8 cellular contexts compared by ENCODE assay signal in the genomic region with DNA sequence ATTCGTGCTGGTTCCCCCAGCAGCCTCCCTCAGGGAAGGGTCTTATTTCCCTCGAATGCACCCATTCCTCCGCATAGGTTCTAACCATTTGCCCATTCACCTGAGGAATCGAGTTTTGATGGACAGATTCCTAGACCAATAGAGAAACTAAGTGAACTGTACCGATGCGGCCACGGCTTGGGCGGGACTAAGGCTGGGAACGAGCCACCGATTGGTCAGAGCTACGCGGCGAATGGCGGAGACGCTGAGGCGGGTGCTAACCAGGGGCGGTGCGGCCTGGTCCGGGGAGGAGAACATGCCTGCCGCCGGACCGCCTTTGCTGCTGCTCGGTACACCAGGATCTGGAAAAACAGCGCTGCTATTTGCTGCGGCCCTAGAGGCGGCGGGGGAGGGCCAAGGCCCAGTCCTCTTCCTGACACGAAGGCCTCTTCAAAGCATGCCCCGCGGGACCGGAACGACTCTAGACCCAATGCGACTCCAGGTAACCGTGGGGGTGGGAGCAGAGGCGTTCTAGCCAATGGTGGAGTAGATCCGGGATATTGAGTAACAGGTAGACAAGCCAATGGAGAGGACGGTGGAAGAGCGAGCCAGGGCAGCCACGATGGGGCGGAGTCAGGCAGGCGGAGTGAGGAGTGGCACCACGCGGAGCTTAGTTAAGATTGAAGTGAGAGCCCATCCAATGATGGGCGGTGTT. TPM values are rescaled to one million over a fixed set of nuclear protein-coding genes. Genes with fewer than 3 reads are reported as not detected.
DNase-seq lines count a peak whose midpoint lies in the region; ATAC-seq, FAIRE-seq and TF ChIP-seq lines count a peak whose summit lies in the region.

Gene SWSAP1, plus strand, starts transcription at position 218 of the 694 bp plus-strand sequence. Its CDS starts 15 bp downstream, at position 233.

- peak within 1 kb of the TSS; percentile 79 for H3K27ac ChIP-seq in adipose tissue (ENCODE audit: low read depth, low read length)
- H3K27ac ChIP-seq in heart right ventricle: peak within 1 kb of the TSS; percentile 87 to 97 (median 95)

- DNase-seq in GM12892 (ENCODE audit: insufficient read length) (peak; percentile 97), NCI-H1417 treated with DMSO at 0.1 percent for 48 hours (lab: John Stamatoyannopoulos, UW) (peak; percentile 99), SW 1271 (lab: John Stamatoyannopoulos, UW) (peak; percentile 98 to 100), heart right ventricle (peak; percentile 98 to 99), pons (ENCODE audit: low spot score) (peak; percentile 100), type B pancreatic cell (ENCODE audit: extremely low spot score, unreplicated experiment) (peak; percentile 95)

- H3K36me3 ChIP-seq in heart right ventricle: peaks cover 0 to 17% (median 0%) of the 10 kb centered on the region in 9 donors

- peak within 1 kb of the TSS; percentile 7 to 80 (median 67) for H3K4me3 ChIP-seq in heart right ventricle

- H3K4me3 Mint-ChIP-seq in type B pancreatic cell: no peak within 1 kb of the TSS

- intact Hi-C loops in heart right ventricle (cut with DNase I): loop anchor here in 4 of 10 donors (1.0 to 10.0 kb wide), 7 partner anchors 28 to 220 kb away; partner anchors contain the start of genes CCDC159 (in 1 of the 4), ODAD3 (in 1 of the 4), PRKCSH (in 1 of the 4) and RAB3D (in 1 of the 4)

- FAIRE-seq in GM12892 (lab: Jason Lieb, UNC): peak; percentile 99

- H3K4me1 Mint-ChIP-seq in type B pancreatic cell (ENCODE audit: unreplicated experiment): peaks cover 16% of the 10 kb centered on the region

- H3K27me3 Mint-ChIP-seq in type B pancreatic cell: no peaks in the 10 kb centered on the region

- peaks cover 3% of the 10 kb centered on the region for H3K36me3 Mint-ChIP-seq in type B pancreatic cell

- no peaks in the 10 kb centered on the region for H3K9me3 Mint-ChIP-seq in type B pancreatic cell

- WGBS in adipose tissue, 3 donors: 0 to 1% (median 1%) methylated on average over 44 of the region's 44 CpGs
- WGBS in heart right ventricle, 2 donors: 0 to 1% methylated on average over 44 of the region's 44 CpGs

- no peaks in the 10 kb centered on the region for H3K27me3 ChIP-seq in heart right ventricle

- H3K9me3 ChIP-seq in heart right ventricle: no peaks in the 10 kb centered on the region

- no peak for TF ChIP-seq CTCF in heart right ventricle (IDR thresholded peaks at IDR 0.05)
- no peak for TF ChIP-seq CTCF in type B pancreatic cell (conservative IDR thresholded peaks at IDR 0.05)

- TF ChIP-seq POLR2A in GM12892 (IDR thresholded peaks at IDR 0.05; ENCODE audit: low read depth, low read length): peak; percentile 80; the same call in 1 of the 2 replicates

- peaks cover 3 to 44% (median 30%) of the 10 kb centered on the region in 9 donors for H3K4me1 ChIP-seq in heart right ventricle

- no peak within 1 kb of the TSS for H3K27ac Mint-ChIP-seq in type B pancreatic cell

- ATAC-seq in HG02798 (IDR thresholded peaks at IDR 0.05; ENCODE audit: poor library complexity, unreplicated experiment) (peak; percentile 91), heart right ventricle (peak; percentile 96 to 97 (median 97))

RNA-seq across cellular contexts. Expression of gene SWSAP1, which starts in this region (rescaled TPM):
- polyA plus RNA-seq in GM12892 (2012; ENCODE audit: missing spikeins): 1.1 TPM
- polyA plus RNA-seq in adipose tissue (1 to 10 TPM; 1.4 to 2.4 (median 2.1) TPM), heart right ventricle (1 to 10 TPM; 2.1 to 3.1 TPM)
- total RNA-seq in heart right ventricle (1 to 10 TPM in 8 of 10 donors, under 1 TPM in 2; 0.53 to 2.1 (median 1.6) TPM), type B pancreatic cell (ENCODE audit: low replicate concordance) (2.7 and 4.3 TPM in 2 replicates)

Comparison
In these comparisons a context has a peak if more than half of its experiments do, and no peak if none do; other contexts are left out.
1. Peak in every context shown above with its lines: DNase-seq, ATAC-seq, H3K4me3 ChIP-seq and H3K27ac ChIP-seq.